ENCODE assay signal across 15 cellular contexts in the genomic region with DNA sequence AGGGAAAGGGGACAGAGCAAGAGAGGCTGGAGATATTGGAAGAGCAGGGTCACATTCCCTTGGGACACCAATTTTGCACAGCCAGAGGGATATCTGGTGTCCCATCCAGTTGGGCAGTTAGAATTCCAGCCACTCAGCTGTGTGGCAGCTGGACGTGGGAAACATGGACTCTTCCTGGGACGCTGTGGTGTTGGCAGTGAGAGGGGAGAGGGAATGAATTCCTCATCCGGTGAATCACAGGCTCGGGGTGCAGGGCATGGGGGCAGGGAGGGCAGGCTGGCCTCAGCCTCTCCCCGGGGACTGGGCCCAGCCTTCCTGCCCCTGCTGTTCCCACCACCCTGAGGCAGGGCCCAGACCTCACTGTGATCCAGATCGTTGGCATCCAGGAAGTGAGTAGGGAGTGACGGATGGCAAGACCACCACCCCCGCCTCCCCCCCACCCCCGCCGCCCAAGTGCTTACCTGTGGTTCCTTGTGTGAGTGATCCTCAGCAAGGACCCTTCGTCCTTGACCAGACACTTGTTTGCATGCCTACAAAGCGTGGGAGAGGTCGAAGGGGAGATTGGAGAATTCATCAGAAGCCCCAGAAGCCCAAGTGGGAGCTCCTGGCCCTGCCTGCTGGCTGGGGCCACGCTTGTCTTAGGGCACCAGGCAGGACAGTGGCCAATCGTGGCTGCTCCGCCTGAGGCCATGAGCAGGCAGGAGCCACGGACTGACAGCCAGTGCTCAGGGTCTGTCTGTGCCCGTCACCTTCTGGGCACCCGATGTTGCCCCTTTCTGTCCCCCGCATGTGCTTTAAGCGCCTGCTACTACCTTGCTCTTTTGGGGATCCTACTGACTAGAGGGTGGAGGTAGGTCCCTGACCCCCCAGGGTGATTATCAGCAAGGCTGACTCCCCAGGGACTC. TPM values are rescaled to one million over a fixed set of nuclear protein-coding genes. Genes with fewer than 3 reads are reported as not detected.
DNase-seq lines count a peak whose midpoint lies in the region; ATAC-seq, FAIRE-seq and TF ChIP-seq lines count a peak whose summit lies in the region.
"Had no signal": no experiment of that assay in that cellular context is flagged by ENCODE, and none has a peak within 500 bp of the region (broad histone marks: within the 10 kb centered on the region; RNA-seq: fewer than 3 reads in every experiment).

No MANE protein-coding gene starts in this region.

- H3K4me3 ChIP-seq in astrocyte (ENCODE audit: insufficient read depth, low read depth, low read length) (no peak overlapping the region), kidney epithelial cell (ENCODE audit: low read depth, low read length) (no peak overlapping the region), stomach (no peak overlapping the region)
- H3K4me3 ChIP-seq: gastrocnemius medialis, psoas muscle, tibial nerve had no signal

- ATAC-seq in GM19395 (IDR thresholded peaks at IDR 0.05; ENCODE audit: unreplicated experiment): no peak
- ATAC-seq: gastrocnemius medialis had no signal

- no peak overlapping the region for H3K27ac Mint-ChIP-seq in astrocyte (ENCODE audit: unreplicated experiment)
- H3K27ac Mint-ChIP-seq: T-helper 2 cell treated with Interferon-gamma antibody and Interleukin-4, amounts not matched to agents 5 μg/mL and 100 μg/mL, for 36 hours had no signal

- no peaks in the 10 kb centered on the region for H3K9me3 ChIP-seq in astrocyte (ENCODE audit: insufficient read depth, low read depth, low read length)
- H3K9me3 ChIP-seq in stomach: no peaks in the 10 kb centered on the region
- H3K9me3 ChIP-seq: gastrocnemius medialis, psoas muscle, tibial nerve had no signal

- H4K20me1 ChIP-seq in astrocyte (ENCODE audit: insufficient read depth, low read length): no peaks in the 10 kb centered on the region

- FAIRE-seq in astrocyte (lab: Jason Lieb, UNC): no peak

- TF ChIP-seq EP300 in stomach (IDR thresholded peaks at IDR 0.05): no peak

- peaks cover 1% of the 10 kb centered on the region for H3K9me3 Mint-ChIP-seq in astrocyte (ENCODE audit: unreplicated experiment)
- H3K9me3 Mint-ChIP-seq: central memory CD8-positive, alpha-beta T cell; T-helper 2 cell treated with Interferon-gamma antibody and Interleukin-4, amounts not matched to agents 5 μg/mL and 100 μg/mL, for 36 hours had no signal

- no peaks in the 10 kb centered on the region for H3K79me2 ChIP-seq in astrocyte (ENCODE audit: insufficient read depth, low read length)

- H3K27ac ChIP-seq in astrocyte (ENCODE audit: low read depth, low read length) (peak overlapping the region; percentile 11), stomach (no peak overlapping the region)
- H3K27ac ChIP-seq: gastrocnemius medialis, psoas muscle, tibial nerve had no signal

- no peak for TF ChIP-seq POLR2A in stomach (IDR thresholded peaks at IDR 0.05)

- H3K27me3 ChIP-seq in astrocyte (ENCODE audit: insufficient read depth, low read length): no peaks in the 10 kb centered on the region
- peaks cover 13% of the 10 kb centered on the region for H3K27me3 ChIP-seq in kidney epithelial cell (ENCODE audit: control insufficient read depth, insufficient read depth, low read length)
- peaks cover 0 to 53% (median 6%) of the 10 kb centered on the region in 3 donors for H3K27me3 ChIP-seq in stomach
- H3K27me3 ChIP-seq: gastrocnemius medialis, tibial nerve had no signal

- TF ChIP-seq CTCF in astrocyte (IDR thresholded peaks at IDR 0.05; ENCODE audit: insufficient read depth, low read depth, low read length): no peak
- no peak for TF ChIP-seq CTCF in kidney epithelial cell (IDR thresholded peaks at IDR 0.05; ENCODE audit: insufficient read depth, low read length, poor library complexity, severe bottlenecking)
- no peak for TF ChIP-seq CTCF in stomach (IDR thresholded peaks at IDR 0.05)

- H3K4me1 ChIP-seq in astrocyte (ENCODE audit: insufficient read depth, low read length): peaks cover 6% of the 10 kb centered on the region
- no peaks in the 10 kb centered on the region for H3K4me1 ChIP-seq in stomach
- H3K4me1 ChIP-seq: gastrocnemius medialis, tibial nerve had no signal

- H3K36me3 ChIP-seq in astrocyte (ENCODE audit: insufficient read depth, low read length) (no peaks in the 10 kb centered on the region), kidney epithelial cell (ENCODE audit: control insufficient read depth, insufficient read depth, low read length) (no peaks in the 10 kb centered on the region), stomach (no peaks in the 10 kb centered on the region)
- H3K36me3 ChIP-seq: gastrocnemius medialis, tibial nerve had no signal

- H3K4me1 Mint-ChIP-seq in astrocyte (ENCODE audit: low read depth, unreplicated experiment): peaks cover 8% of the 10 kb centered on the region
- H3K4me1 Mint-ChIP-seq: central memory CD8-positive, alpha-beta T cell had no signal

- H3K4me3 Mint-ChIP-seq in astrocyte (ENCODE audit: unreplicated experiment): no peak overlapping the region
- H3K4me3 Mint-ChIP-seq: central memory CD8-positive, alpha-beta T cell; T-helper 2 cell treated with Interferon-gamma antibody and Interleukin-4, amounts not matched to agents 5 μg/mL and 100 μg/mL, for 36 hours had no signal

- intact Hi-C loops in stomach (cut with DNase I; ENCODE audit: low total_unique reads): no loop called here

- H3K9ac ChIP-seq in astrocyte (ENCODE audit: low read length): no peak overlapping the region

- H2AFZ ChIP-seq in astrocyte (ENCODE audit: low read depth, low read length): peak overlapping the region; percentile 59

- no peak overlapping the region for H3K4me2 ChIP-seq in astrocyte (ENCODE audit: low read length)

- H3K36me3 Mint-ChIP-seq in astrocyte (ENCODE audit: low read depth, unreplicated experiment): peaks cover 1% of the 10 kb centered on the region

- DNase-seq in AG08395 (ENCODE audit: low spot score) (peak; percentile 85), GM04504 (ENCODE audit: low read depth) (peak; percentile 47), astrocyte (ENCODE audit: low read depth) (peak; percentile 37), kidney epithelial cell (ENCODE audit: low read depth) (peak; percentile 12), stomach (no peak), NCI-H2227 treated with DMSO at 0.1 percent for 48 hours (lab: John Stamatoyannopoulos, UW) (no peak), DMS53 treated with DMSO at 0.1 percent for 48 hours (lab: John Stamatoyannopoulos, UW; ENCODE audit: unreplicated experiment) (no peak)
- DNase-seq: NCI-H1436 had no signal

- H3K27me3 Mint-ChIP-seq in astrocyte (ENCODE audit: low read depth, unreplicated experiment): peaks cover 46% of the 10 kb centered on the region

- WGBS in stomach, 5 donors: 75 to 83% (median 77%) methylated on average over 8 to 21 of the region's 21 CpGs

RNA-seq across cellular contexts. Expression of a gene that starts 8.7 kb away (rescaled TPM):
- total RNA-seq in astrocyte (not detected in 2 replicates), kidney epithelial cell (not detected in 2 replicates), stomach (not detected)
- polyA plus RNA-seq in stomach: under 1 TPM in 2 of 3 donors, not detected in 1; 0.31 to 0.90 TPM
- total RNA-seq: gastrocnemius medialis, lung microvascular endothelial cell, psoas muscle, tibial nerve had no signal
- polyA plus RNA-seq: psoas muscle had no signal

Comparison
In these comparisons a context has a peak if more than half of its experiments do, and no peak if none do; other contexts are left out.
1. DNase-seq: peak in AG08395 (single experiment), GM04504 (single experiment), astrocyte (single experiment) and kidney epithelial cell (single experiment); none in stomach (single experiment), NCI-H2227 treated with DMSO at 0.1 percent for 48 hours (single experiment) and DMS53 treated with DMSO at 0.1 percent for 48 hours (single experiment).